In genomic region chr14:35121026-35121886, GRCh38 we compare ENCODE assay signal across 2 cellular contexts.
A peak's percentile ranks its signal among the peaks of the same experiment; 100 is the strongest.
TF ChIP-seq lines count a peak whose summit lies in the region.

No MANE protein-coding gene starts in this region.

TF ChIP-seq in K562, 482 proteins besides CTCF, POLR2A, EP300 and RAD21 (continued from another document and continues in another):
- TF ChIP-seq JUND (IDR thresholded peaks at IDR 0.05; ENCODE audit: borderline replicate concordance, low read depth, low read length) (0 out of 2 replicates have a peak, but pooled peaks have one; percentile 16), JUND (tag; IDR thresholded peaks at IDR 0.05; ENCODE audit: borderline replicate concordance, low read depth, low read length) (no peak), VEZF1 (CRISPR knock-in tag; IDR thresholded peaks at IDR 0.05) (peak; percentile 94), ZKSCAN8 (CRISPR knock-in tag; IDR thresholded peaks at IDR 0.05) (no peak), JUNB (CRISPR knock-in tag; conservative IDR thresholded peaks at IDR 0.05) (no peak), SAP30 (IDR thresholded peaks at IDR 0.05; ENCODE audit: borderline replicate concordance, insufficient read depth, low read depth, low read length, poor library complexity, severe bottlenecking) (peak; percentile 18), ZNF766 (CRISPR knock-in tag; conservative IDR thresholded peaks at IDR 0.05) (0 out of 2 replicates have a peak, but pooled peaks have one; percentile 31), ILK (tag; IDR thresholded peaks at IDR 0.05; ENCODE audit: borderline replicate concordance, low read depth) (no peak), PRMT5 (CRISPR knock-in tag; IDR thresholded peaks at IDR 0.05) (no peak), MLLT1 (IDR thresholded peaks at IDR 0.05) (no peak), ESRRB (CRISPR knock-in tag; IDR thresholded peaks at IDR 0.05; ENCODE audit: borderline replicate concordance) (no peak), SMARCA4 (IDR thresholded peaks at IDR 0.05) (no peak), KLF10 (CRISPR knock-in tag; IDR thresholded peaks at IDR 0.05) (no peak)
- TF ChIP-seq, protein P1, sequence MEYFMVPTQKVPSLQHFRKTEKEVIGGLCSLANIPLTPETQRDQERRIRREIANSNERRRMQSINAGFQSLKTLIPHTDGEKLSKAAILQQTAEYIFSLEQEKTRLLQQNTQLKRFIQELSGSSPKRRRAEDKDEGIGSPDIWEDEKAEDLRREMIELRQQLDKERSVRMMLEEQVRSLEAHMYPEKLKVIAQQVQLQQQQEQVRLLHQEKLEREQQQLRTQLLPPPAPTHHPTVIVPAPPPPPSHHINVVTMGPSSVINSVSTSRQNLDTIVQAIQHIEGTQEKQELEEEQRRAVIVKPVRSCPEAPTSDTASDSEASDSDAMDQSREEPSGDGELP (CRISPR knock-in tag; IDR thresholded peaks at IDR 0.05; ENCODE audit: borderline replicate concordance): no peak
- TF ChIP-seq, protein P2, sequence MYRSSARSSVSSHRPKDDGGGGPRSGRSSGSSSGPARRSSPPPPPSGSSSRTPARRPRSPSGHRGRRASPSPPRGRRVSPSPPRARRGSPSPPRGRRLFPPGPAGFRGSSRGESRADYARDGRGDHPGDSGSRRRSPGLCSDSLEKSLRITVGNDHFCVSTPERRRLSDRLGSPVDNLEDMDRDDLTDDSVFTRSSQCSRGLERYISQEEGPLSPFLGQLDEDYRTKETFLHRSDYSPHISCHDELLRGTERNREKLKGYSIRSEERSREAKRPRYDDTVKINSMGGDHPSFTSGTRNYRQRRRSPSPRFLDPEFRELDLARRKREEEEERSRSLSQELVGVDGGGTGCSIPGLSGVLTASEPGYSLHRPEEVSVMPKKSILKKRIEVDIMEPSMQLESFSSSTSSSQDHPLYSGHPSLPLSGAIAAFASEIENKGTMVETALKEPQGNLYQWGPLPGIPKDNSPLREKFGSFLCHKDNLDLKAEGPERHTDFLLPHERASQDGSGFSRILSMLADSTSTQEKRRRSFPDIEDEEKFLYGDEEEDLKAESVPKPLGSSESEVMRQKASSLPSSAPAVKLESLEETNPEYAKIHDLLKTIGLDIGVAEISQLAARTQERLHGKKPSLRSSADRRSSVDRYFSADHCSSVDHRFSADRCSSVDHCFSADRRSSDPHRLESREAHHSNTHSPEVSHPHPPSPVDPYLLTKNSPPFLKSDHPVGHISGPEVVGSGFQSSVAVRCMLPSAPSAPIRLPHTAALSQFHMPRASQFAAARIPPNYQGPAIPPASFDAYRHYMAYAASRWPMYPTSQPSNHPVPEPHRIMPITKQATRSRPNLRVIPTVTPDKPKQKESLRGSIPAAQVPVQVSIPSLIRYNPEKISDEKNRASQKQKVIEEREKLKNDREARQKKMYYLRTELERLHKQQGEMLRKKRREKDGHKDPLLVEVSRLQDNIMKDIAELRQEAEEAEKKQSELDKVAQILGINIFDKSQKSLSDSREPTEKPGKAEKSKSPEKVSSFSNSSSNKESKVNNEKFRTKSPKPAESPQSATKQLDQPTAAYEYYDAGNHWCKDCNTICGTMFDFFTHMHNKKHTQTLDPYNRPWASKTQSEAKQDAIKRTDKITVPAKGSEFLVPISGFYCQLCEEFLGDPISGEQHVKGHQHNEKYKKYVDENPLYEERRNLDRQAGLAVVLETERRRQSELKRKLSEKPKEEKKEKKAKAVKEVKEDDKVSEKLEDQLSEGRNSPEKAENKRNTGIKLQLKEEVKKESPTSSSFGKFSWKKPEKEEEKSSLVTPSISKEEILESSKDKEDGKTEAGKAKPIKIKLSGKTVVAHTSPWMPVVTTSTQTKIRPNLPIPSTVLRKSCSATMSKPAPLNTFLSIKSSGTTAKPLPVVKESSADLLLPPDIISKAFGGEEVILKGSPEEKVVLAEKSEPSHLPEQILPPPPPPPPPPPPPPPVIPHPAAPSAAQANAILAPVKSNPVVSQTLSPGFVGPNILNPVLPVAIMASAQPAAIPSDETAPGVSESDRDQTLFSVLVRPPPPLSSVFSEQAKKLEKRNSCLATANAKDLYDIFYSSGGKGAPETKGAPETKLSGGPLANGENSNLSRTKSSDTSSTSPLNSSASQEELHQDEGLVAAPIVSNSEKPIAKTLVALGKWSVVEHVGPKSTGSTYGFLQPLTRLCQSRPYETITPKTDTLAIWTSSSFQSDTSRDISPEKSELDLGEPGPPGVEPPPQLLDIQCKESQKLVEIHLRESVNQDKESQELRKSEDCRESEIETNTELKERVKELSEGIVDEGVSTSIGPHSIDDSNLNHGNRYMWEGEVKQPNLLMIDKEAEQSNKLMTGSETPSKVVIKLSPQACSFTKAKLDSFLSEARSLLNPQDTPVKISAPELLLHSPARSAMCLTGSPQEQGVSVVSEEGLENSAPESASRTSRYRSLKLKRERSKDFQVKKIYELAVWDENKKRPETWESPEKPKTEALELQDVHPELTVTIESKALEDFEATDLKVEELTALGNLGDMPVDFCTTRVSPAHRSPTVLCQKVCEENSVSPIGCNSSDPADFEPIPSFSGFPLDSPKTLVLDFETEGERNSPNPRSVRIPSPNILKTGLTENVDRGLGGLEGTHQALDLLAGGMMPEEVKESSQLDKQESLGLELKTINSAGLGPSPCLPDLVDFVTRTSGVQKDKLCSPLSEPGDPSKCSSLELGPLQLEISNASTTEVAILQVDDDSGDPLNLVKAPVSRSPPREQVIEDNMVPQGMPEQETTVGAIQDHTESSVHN (IDR thresholded peaks at IDR 0.05; ENCODE audit: borderline replicate concordance in 1 of 2, low read depth in 1 of 2): no peak

TF ChIP-seq in HepG2, 621 proteins besides CTCF, POLR2A, EP300 and RAD21 (continued from another document and continues in another):
- TF ChIP-seq ARNT (IDR thresholded peaks at IDR 0.05) (no peak), ZFY (CRISPR knock-in tag; IDR thresholded peaks at IDR 0.05) (no peak), XBP1 (CRISPR knock-in tag; IDR thresholded peaks at IDR 0.05) (no peak; the same call in 1 of the 2 replicates), ZNF121 (CRISPR knock-in tag; IDR thresholded peaks at IDR 0.05) (no peak; the same call in 1 of the 2 replicates), SRY (CRISPR knock-in tag; IDR thresholded peaks at IDR 0.05) (no peak), MED8 (CRISPR knock-in tag; IDR thresholded peaks at IDR 0.05; ENCODE audit: insufficient replicate concordance) (no peak), ZNF512 (CRISPR knock-in tag; IDR thresholded peaks at IDR 0.05) (no peak), THRA (CRISPR knock-in tag; IDR thresholded peaks at IDR 0.05; ENCODE audit: borderline replicate concordance) (no peak), REPIN1 (CRISPR knock-in tag; IDR thresholded peaks at IDR 0.05; ENCODE audit: borderline replicate concordance, low read depth) (no peak), PATZ1 (CRISPR knock-in tag; IDR thresholded peaks at IDR 0.05) (no peak; the same call in 1 of the 2 replicates), ADNP (CRISPR knock-in tag; IDR thresholded peaks at IDR 0.05) (no peak), ZNF691 (CRISPR knock-in tag; IDR thresholded peaks at IDR 0.05; ENCODE audit: borderline replicate concordance, low read depth) (no peak), ZSCAN20 (CRISPR knock-in tag; IDR thresholded peaks at IDR 0.05; ENCODE audit: borderline replicate concordance) (peak; percentile 19), ZFX (CRISPR knock-in tag; IDR thresholded peaks at IDR 0.05; ENCODE audit: low read depth) (no peak)
- TF ChIP-seq, protein P3, sequence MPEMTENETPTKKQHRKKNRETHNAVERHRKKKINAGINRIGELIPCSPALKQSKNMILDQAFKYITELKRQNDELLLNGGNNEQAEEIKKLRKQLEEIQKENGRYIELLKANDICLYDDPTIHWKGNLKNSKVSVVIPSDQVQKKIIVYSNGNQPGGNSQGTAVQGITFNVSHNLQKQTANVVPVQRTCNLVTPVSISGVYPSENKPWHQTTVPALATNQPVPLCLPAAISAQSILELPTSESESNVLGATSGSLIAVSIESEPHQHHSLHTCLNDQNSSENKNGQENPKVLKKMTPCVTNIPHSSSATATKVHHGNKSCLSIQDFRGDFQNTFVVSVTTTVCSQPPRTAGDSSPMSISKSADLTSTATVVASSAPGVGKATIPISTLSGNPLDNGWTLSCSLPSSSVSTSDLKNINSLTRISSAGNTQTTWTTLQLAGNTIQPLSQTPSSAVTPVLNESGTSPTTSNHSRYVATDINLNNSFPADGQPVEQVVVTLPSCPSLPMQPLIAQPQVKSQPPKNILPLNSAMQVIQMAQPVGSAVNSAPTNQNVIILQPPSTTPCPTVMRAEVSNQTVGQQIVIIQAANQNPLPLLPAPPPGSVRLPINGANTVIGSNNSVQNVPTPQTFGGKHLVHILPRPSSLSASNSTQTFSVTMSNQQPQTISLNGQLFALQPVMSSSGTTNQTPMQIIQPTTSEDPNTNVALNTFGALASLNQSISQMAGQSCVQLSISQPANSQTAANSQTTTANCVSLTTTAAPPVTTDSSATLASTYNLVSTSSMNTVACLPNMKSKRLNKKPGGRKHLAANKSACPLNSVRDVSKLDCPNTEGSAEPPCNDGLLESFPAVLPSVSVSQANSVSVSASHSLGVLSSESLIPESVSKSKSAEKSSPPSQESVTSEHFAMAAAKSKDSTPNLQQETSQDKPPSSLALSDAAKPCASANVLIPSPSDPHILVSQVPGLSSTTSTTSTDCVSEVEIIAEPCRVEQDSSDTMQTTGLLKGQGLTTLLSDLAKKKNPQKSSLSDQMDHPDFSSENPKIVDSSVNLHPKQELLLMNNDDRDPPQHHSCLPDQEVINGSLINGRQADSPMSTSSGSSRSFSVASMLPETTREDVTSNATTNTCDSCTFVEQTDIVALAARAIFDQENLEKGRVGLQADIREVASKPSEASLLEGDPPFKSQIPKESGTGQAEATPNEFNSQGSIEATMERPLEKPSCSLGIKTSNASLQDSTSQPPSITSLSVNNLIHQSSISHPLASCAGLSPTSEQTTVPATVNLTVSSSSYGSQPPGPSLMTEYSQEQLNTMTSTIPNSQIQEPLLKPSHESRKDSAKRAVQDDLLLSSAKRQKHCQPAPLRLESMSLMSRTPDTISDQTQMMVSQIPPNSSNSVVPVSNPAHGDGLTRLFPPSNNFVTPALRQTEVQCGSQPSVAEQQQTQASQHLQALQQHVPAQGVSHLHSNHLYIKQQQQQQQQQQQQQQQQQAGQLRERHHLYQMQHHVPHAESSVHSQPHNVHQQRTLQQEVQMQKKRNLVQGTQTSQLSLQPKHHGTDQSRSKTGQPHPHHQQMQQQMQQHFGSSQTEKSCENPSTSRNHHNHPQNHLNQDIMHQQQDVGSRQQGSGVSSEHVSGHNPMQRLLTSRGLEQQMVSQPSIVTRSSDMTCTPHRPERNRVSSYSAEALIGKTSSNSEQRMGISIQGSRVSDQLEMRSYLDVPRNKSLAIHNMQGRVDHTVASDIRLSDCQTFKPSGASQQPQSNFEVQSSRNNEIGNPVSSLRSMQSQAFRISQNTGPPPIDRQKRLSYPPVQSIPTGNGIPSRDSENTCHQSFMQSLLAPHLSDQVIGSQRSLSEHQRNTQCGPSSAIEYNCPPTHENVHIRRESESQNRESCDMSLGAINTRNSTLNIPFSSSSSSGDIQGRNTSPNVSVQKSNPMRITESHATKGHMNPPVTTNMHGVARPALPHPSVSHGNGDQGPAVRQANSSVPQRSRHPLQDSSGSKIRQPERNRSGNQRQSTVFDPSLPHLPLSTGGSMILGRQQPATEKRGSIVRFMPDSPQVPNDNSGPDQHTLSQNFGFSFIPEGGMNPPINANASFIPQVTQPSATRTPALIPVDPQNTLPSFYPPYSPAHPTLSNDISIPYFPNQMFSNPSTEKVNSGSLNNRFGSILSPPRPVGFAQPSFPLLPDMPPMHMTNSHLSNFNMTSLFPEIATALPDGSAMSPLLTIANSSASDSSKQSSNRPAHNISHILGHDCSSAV (CRISPR knock-in tag; IDR thresholded peaks at IDR 0.05; ENCODE audit: borderline replicate concordance): no peak
- TF ChIP-seq, protein P4, sequence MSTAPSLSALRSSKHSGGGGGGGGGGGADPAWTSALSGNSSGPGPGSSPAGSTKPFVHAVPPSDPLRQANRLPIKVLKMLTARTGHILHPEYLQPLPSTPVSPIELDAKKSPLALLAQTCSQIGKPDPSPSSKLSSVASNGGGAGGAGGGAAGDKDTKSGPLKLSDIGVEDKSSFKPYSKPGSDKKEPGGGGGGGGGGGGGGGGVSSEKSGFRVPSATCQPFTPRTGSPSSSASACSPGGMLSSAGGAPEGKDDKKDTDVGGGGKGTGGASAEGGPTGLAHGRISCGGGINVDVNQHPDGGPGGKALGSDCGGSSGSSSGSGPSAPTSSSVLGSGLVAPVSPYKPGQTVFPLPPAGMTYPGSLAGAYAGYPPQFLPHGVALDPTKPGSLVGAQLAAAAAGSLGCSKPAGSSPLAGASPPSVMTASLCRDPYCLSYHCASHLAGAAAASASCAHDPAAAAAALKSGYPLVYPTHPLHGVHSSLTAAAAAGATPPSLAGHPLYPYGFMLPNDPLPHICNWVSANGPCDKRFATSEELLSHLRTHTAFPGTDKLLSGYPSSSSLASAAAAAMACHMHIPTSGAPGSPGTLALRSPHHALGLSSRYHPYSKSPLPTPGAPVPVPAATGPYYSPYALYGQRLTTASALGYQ (CRISPR knock-in tag; IDR thresholded peaks at IDR 0.05): no peak
